2 cellular contexts compared by ENCODE assay signal in the genomic region with DNA sequence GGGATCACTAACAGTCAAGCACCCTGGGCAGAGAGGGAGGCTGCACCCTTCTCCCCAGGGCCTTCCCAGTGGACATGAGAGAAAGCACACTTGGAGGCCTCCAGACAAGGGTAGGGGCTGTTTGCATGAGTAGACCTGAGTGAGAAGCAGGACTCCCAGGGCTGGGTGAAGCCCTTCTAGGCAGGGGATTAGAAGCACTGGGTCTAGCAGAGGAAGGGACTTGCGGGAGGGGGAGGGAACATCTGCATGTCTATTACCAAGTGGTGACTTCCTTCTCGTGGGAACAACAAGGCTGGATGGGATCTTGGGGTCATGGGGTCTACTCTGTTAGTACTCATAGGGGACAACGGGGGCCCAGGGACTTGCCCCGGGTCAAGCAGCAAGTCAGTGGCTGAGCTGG.
TF ChIP-seq lines count a peak whose summit lies in the region.

No MANE protein-coding gene starts in this region.

TF ChIP-seq in GM23338, 12 proteins besides CTCF, POLR2A, EP300 and RAD21 (continues in another document):
- no peak for TF ChIP-seq JUNB (IDR thresholded peaks at IDR 0.05; ENCODE audit: unreplicated experiment)
- TF ChIP-seq, protein P1, sequence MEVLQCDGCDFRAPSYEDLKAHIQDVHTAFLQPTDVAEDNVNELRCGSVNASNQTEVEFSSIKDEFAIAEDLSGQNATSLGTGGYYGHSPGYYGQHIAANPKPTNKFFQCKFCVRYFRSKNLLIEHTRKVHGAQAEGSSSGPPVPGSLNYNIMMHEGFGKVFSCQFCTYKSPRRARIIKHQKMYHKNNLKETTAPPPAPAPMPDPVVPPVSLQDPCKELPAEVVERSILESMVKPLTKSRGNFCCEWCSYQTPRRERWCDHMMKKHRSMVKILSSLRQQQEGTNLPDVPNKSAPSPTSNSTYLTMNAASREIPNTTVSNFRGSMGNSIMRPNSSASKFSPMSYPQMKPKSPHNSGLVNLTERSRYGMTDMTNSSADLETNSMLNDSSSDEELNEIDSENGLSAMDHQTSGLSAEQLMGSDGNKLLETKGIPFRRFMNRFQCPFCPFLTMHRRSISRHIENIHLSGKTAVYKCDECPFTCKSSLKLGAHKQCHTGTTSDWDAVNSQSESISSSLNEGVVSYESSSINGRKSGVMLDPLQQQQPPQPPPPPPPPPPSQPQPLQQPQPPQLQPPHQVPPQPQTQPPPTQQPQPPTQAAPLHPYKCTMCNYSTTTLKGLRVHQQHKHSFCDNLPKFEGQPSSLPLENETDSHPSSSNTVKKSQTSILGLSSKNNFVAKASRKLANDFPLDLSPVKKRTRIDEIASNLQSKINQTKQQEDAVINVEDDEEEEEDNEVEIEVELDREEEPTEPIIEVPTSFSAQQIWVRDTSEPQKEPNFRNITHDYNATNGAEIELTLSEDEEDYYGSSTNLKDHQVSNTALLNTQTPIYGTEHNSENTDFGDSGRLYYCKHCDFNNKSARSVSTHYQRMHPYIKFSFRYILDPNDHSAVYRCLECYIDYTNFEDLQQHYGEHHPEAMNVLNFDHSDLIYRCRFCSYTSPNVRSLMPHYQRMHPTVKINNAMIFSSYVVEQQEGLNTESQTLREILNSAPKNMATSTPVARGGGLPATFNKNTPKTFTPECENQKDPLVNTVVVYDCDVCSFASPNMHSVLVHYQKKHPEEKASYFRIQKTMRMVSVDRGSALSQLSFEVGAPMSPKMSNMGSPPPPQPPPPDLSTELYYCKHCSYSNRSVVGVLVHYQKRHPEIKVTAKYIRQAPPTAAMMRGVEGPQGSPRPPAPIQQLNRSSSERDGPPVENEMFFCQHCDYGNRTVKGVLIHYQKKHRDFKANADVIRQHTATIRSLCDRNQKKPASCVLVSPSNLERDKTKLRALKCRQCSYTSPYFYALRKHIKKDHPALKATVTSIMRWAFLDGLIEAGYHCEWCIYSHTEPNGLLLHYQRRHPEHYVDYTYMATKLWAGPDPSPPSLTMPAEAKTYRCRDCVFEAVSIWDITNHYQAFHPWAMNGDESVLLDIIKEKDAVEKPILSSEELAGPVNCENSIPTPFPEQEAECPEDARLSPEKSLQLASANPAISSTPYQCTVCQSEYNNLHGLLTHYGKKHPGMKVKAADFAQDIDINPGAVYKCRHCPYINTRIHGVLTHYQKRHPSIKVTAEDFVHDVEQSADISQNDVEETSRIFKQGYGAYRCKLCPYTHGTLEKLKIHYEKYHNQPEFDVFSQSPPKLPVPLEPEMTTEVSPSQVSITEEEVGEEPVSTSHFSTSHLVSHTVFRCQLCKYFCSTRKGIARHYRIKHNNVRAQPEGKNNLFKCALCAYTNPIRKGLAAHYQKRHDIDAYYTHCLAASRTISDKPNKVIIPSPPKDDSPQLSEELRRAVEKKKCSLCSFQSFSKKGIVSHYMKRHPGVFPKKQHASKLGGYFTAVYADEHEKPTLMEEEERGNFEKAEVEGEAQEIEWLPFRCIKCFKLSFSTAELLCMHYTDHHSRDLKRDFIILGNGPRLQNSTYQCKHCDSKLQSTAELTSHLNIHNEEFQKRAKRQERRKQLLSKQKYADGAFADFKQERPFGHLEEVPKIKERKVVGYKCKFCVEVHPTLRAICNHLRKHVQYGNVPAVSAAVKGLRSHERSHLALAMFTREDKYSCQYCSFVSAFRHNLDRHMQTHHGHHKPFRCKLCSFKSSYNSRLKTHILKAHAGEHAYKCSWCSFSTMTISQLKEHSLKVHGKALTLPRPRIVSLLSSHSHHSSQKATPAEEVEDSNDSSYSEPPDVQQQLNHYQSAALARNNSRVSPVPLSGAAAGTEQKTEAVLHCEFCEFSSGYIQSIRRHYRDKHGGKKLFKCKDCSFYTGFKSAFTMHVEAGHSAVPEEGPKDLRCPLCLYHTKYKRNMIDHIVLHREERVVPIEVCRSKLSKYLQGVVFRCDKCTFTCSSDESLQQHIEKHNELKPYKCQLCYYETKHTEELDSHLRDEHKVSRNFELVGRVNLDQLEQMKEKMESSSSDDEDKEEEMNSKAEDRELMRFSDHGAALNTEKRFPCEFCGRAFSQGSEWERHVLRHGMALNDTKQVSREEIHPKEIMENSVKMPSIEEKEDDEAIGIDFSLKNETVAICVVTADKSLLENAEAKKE (CRISPR knock-in tag; IDR thresholded peaks at IDR 0.05), result no peak
- no peak for TF ChIP-seq CREB1 (CRISPR knock-in tag; IDR thresholded peaks at IDR 0.05; ENCODE audit: low read depth)
- TF ChIP-seq ETS1 (IDR thresholded peaks at IDR 0.05), result no peak
- no peak for TF ChIP-seq EZH2 (IDR thresholded peaks at IDR 0.05; ENCODE audit: low read depth, unreplicated experiment)
- no peak for TF ChIP-seq ZNF331 (CRISPR knock-in tag; IDR thresholded peaks at IDR 0.05; ENCODE audit: low read depth)
- TF ChIP-seq EZH2phosphoT487 (IDR thresholded peaks at IDR 0.05; ENCODE audit: unreplicated experiment), result no peak
- no peak for TF ChIP-seq NANOG (IDR thresholded peaks at IDR 0.05; ENCODE audit: borderline replicate concordance)
- no peak for TF ChIP-seq ZNF114 (CRISPR knock-in tag; IDR thresholded peaks at IDR 0.05)
- no peak for TF ChIP-seq STAT1 (IDR thresholded peaks at IDR 0.05; ENCODE audit: unreplicated experiment)

TF ChIP-seq in GM12878, 131 proteins besides CTCF, POLR2A, EP300 and RAD21:
- TF ChIP-seq MEF2B (IDR thresholded peaks at IDR 0.05; ENCODE audit: partially characterized antibody, poor library complexity, severe bottlenecking), result peak; percentile 42
- no peak for TF ChIP-seq NFXL1 (IDR thresholded peaks at IDR 0.05; ENCODE audit: borderline replicate concordance)
